Comparison of ENCODE assay signal across 20 cellular contexts in genomic region chr6:90397047-90397446, GRCh38.
DNase-seq lines count a peak whose midpoint lies in the region; ATAC-seq, FAIRE-seq and TF ChIP-seq lines count a peak whose summit lies in the region.
"Had no signal": no experiment of that assay in that cellular context is flagged by ENCODE, and none has a peak within 500 bp of the region (broad histone marks: within the 10 kb centered on the region; RNA-seq: fewer than 3 reads in every experiment).

No MANE protein-coding gene starts in this region.

- no peaks in the 10 kb centered on the region for H3K9me3 Mint-ChIP-seq in activated T-cell treated with anti-CD3 and anti-CD28 coated beads, Interleukin-2, amount 50 U/mL, for 4 hours
- no peaks in the 10 kb centered on the region for H3K9me3 Mint-ChIP-seq in stimulated activated memory B cell treated with anti-CD40 and anti-IgM and Interleukin-4, amounts not matched to agents 10 μg/mL and 1 μg/mL and 100 μg/mL, for 72 hours
- H3K9me3 Mint-ChIP-seq in glutamatergic neuron (ENCODE audit: unreplicated experiment), result peaks cover 2% of the 10 kb centered on the region
- H3K9me3 Mint-ChIP-seq: CD4-positive, alpha-beta T cell had no signal

- H3K4me3 ChIP-seq in OCI-LY1 (ENCODE audit: low read depth, low read length, poor library complexity, severe bottlenecking) (no peak overlapping the region), GM12878 (no peak overlapping the region)
- H3K4me3 ChIP-seq: left lung, SK-N-MC, testis had no signal

- H3K4me3 Mint-ChIP-seq in activated T-cell treated with anti-CD3 and anti-CD28 coated beads, Interleukin-2, amount 50 U/mL, for 4 hours, result peak overlapping the region; percentile 46
- H3K4me3 Mint-ChIP-seq in stimulated activated memory B cell treated with anti-CD40 and anti-IgM and Interleukin-4, amounts not matched to agents 10 μg/mL and 1 μg/mL and 100 μg/mL, for 72 hours, result no peak overlapping the region
- H3K4me3 Mint-ChIP-seq in glutamatergic neuron (ENCODE audit: unreplicated experiment), result no peak overlapping the region
- H3K4me3 Mint-ChIP-seq: CD4-positive, alpha-beta T cell had no signal

- H3K79me2 ChIP-seq in OCI-LY1 (ENCODE audit: insufficient read depth, low read length), result no peaks in the 10 kb centered on the region
- H3K79me2 ChIP-seq in GM12878 (ENCODE audit: control insufficient read depth, insufficient read depth, low read length), result no peaks in the 10 kb centered on the region

- no peak for TF ChIP-seq RAD21 in GM12878 (IDR thresholded peaks at IDR 0.05; ENCODE audit: insufficient read depth, low read depth, low read length)

- no TSS peak for BruUV-seq in GM12878 (replicated peaks; lab: Mats Ljungman, UMichigan)

- RAD21 ChIA-PET in GM12878 (lab: Charles Lee; ENCODE audit: unreplicated experiment), result interaction anchor here (1.9 to 2.0 kb wide), 2 partner anchors 82 to 457 kb away, joined by 4 to 5 read pairs; no protein-coding TSS in a partner anchor

- in situ Hi-C loops in GM12878 (cut with MboI), result loop anchor here (10.0 kb wide), 1 partner anchor 452 kb away; no protein-coding TSS in a partner anchor

- 0 out of 2 replicates have a peak, but pooled peaks cover 4% of the 10 kb centered on the region for H3F3A ChIP-seq in OCI-LY1 (ENCODE audit: insufficient read depth, low read length)

- no peak for ATAC-seq in activated T-cell treated with anti-CD3 and anti-CD28 coated beads, Interleukin-2, amount 50 U/mL, for 4 hours
- no peak for ATAC-seq in GM12878
- no peak for ATAC-seq in stimulated activated memory B cell treated with anti-CD40 and anti-IgM and Interleukin-4, amounts not matched to agents 10 μg/mL and 1 μg/mL and 100 μg/mL, for 72 hours

- H4K20me1 ChIP-seq in OCI-LY1 (ENCODE audit: insufficient read depth, low read length), result no peaks in the 10 kb centered on the region
- no peaks in the 10 kb centered on the region for H4K20me1 ChIP-seq in GM12878 (ENCODE audit: control insufficient read depth, insufficient read depth)

- TF ChIP-seq CTCF in OCI-LY1 (IDR thresholded peaks at IDR 0.05; ENCODE audit: low read length) (no peak), GM12878 (IDR thresholded peaks at IDR 0.05 in 2 of 3, conservative IDR thresholded peaks at IDR 0.05 in 1 of 3; ENCODE audit: control insufficient read depth in 2 of 3, extremely low read depth in 1 of 3, insufficient read depth in 1 of 3, low read depth in 3 of 3, low read length in 3 of 3) (no peak), glutamatergic neuron (IDR thresholded peaks at IDR 0.05; ENCODE audit: partially characterized antibody, unreplicated experiment) (no peak)

- CTCF ChIA-PET in GM12878 (lab: Yijun Ruan, JAX), result interaction anchor here (1.0 to 1.1 kb wide), 3 partner anchors 9 to 82 kb away, joined by 3 to 5 read pairs (median 4); no protein-coding TSS in a partner anchor

- H3K9ac ChIP-seq in OCI-LY1 (ENCODE audit: low read length), result peak overlapping the region; percentile 56
- H3K9ac ChIP-seq in GM12878 (ENCODE audit: control insufficient read depth, insufficient read depth, low read length), result no peak overlapping the region

- peak; percentile 7 for FAIRE-seq in GM12878 (lab: Jason Lieb, UNC)
- FAIRE-seq: astrocyte, TTC549 had no signal

- TF ChIP-seq POLR2A in GM12878 (IDR thresholded peaks at IDR 0.05; ENCODE audit: low read depth, low read length), result no peak

- SMC1A ChIA-PET in GM12878 (lab: Charles Lee; ENCODE audit: uncharacterized antibody, unreplicated experiment), result interaction anchor here (1.2 to 2.2 kb wide), 4 partner anchors 9 to 457 kb away, joined by 3 to 8 read pairs (median 4); no protein-coding TSS in a partner anchor

- no peaks in the 10 kb centered on the region for H3K36me3 ChIP-seq in OCI-LY1 (ENCODE audit: insufficient read depth, low read length)
- H3K36me3 ChIP-seq in GM12878 (ENCODE audit: control insufficient read depth in 2 of 2, insufficient read depth in 2 of 2, low read length in 1 of 2), result no peaks in the 10 kb centered on the region
- H3K36me3 ChIP-seq: left lung had no signal

- H3K9me3 ChIP-seq in OCI-LY1 (ENCODE audit: low read length), result no peaks in the 10 kb centered on the region
- H3K9me3 ChIP-seq in GM12878 (replicated peaks; ENCODE audit: control insufficient read depth, insufficient read depth, low read length), result no peaks in the 10 kb centered on the region
- H3K9me3 ChIP-seq: left lung, testis had no signal

- TF ChIP-seq EP300 in GM12878 (IDR thresholded peaks at IDR 0.05; ENCODE audit: borderline replicate concordance in 1 of 2, control insufficient read depth in 1 of 2, low read depth in 2 of 2, low read length in 2 of 2), result no peak

- intact Hi-C loops in GM12878 (cut with micrococcal nuclease; ENCODE audit: unreplicated experiment), result no loop called here

- POLR2A ChIA-PET in GM12878 (lab: Charles Lee), result no interaction called here

- WGBS in GM12878 (ENCODE audit: insufficient coverage, insufficient replicate concordance, low lambda C conversion rate, missing lambda C conversion rate), result 6% methylated on average over 4 of the region's 4 CpGs

- H3K27me3 ChIP-seq in OCI-LY1 (ENCODE audit: insufficient read depth, low read length) (no peaks in the 10 kb centered on the region), GM12878 (replicated peaks in 1 of 2; ENCODE audit: control insufficient read depth in 2 of 2, insufficient read depth in 2 of 2, low read length in 1 of 2) (peaks cover 0 to 7% of the 10 kb centered on the region in 2 experiments; a peak in 2 of 4 replicates)
- H3K27me3 ChIP-seq: left lung, testis had no signal

- H3K27ac ChIP-seq in OCI-LY1 (ENCODE audit: low read depth, low read length, poor library complexity, severe bottlenecking) (peak overlapping the region; percentile 73), GM12878 (ENCODE audit: control insufficient read depth, insufficient read depth) (no peak overlapping the region)
- H3K27ac ChIP-seq: left lung, SK-N-MC, testis had no signal

- H2AFZ ChIP-seq in OCI-LY1 (ENCODE audit: low read length), result no peak overlapping the region
- no peak overlapping the region for H2AFZ ChIP-seq in GM12878 (ENCODE audit: control insufficient read depth, low read depth, low read length)

- H3K4me2 ChIP-seq in OCI-LY1 (ENCODE audit: low read length) (peak overlapping the region; percentile 58; the same call in 1 of the 2 replicates), GM12878 (ENCODE audit: control insufficient read depth, insufficient read depth) (no peak overlapping the region)

- peak overlapping the region; percentile 72 for H3K27ac Mint-ChIP-seq in stimulated activated memory B cell treated with anti-CD40 and anti-IgM and Interleukin-4, amounts not matched to agents 10 μg/mL and 1 μg/mL and 100 μg/mL, for 72 hours
- no peak overlapping the region for H3K27ac Mint-ChIP-seq in glutamatergic neuron (ENCODE audit: unreplicated experiment)

- no peaks in the 10 kb centered on the region for H3K27me3 Mint-ChIP-seq in activated T-cell treated with anti-CD3 and anti-CD28 coated beads, Interleukin-2, amount 50 U/mL, for 4 hours (ENCODE audit: low read depth)
- no peaks in the 10 kb centered on the region for H3K27me3 Mint-ChIP-seq in stimulated activated memory B cell treated with anti-CD40 and anti-IgM and Interleukin-4, amounts not matched to agents 10 μg/mL and 1 μg/mL and 100 μg/mL, for 72 hours
- no peaks in the 10 kb centered on the region for H3K27me3 Mint-ChIP-seq in glutamatergic neuron (ENCODE audit: unreplicated experiment)
- H3K27me3 Mint-ChIP-seq: CD4-positive, alpha-beta T cell had no signal

- H3K4me1 Mint-ChIP-seq in activated T-cell treated with anti-CD3 and anti-CD28 coated beads, Interleukin-2, amount 50 U/mL, for 4 hours (ENCODE audit: low read depth), result peaks cover 79% of the 10 kb centered on the region
- peaks cover 31% of the 10 kb centered on the region for H3K4me1 Mint-ChIP-seq in stimulated activated memory B cell treated with anti-CD40 and anti-IgM and Interleukin-4, amounts not matched to agents 10 μg/mL and 1 μg/mL and 100 μg/mL, for 72 hours
- H3K4me1 Mint-ChIP-seq in glutamatergic neuron (ENCODE audit: low read depth, unreplicated experiment), result peaks cover 18% of the 10 kb centered on the region

- no peaks in the 10 kb centered on the region for H3K9me2 ChIP-seq in OCI-LY1 (ENCODE audit: low read depth, low read length)

- H3K36me3 Mint-ChIP-seq in activated T-cell treated with anti-CD3 and anti-CD28 coated beads, Interleukin-2, amount 50 U/mL, for 4 hours (ENCODE audit: insufficient read depth), result no peaks in the 10 kb centered on the region
- H3K36me3 Mint-ChIP-seq in stimulated activated memory B cell treated with anti-CD40 and anti-IgM and Interleukin-4, amounts not matched to agents 10 μg/mL and 1 μg/mL and 100 μg/mL, for 72 hours, result no peaks in the 10 kb centered on the region
- no peaks in the 10 kb centered on the region for H3K36me3 Mint-ChIP-seq in glutamatergic neuron (ENCODE audit: unreplicated experiment)

- H3K4me1 ChIP-seq in OCI-LY1 (ENCODE audit: insufficient read depth, low read length, severe bottlenecking) (peaks cover 80% of the 10 kb centered on the region), GM12878 (ENCODE audit: control insufficient read depth, insufficient read depth, low read length) (no peaks in the 10 kb centered on the region)
- H3K4me1 ChIP-seq: testis had no signal

- DNase-seq in activated T-cell treated with anti-CD3 and anti-CD28 coated beads, Interleukin-2, amount 50 U/mL, for 4 hours, result no peak
- DNase-seq in activated T-cell treated with anti-CD3 and anti-CD28 coated beads, Interleukin-2, amount 50 U/mL, for 48 hours, result no peak
- DNase-seq in GM12878 (ENCODE audit: low read depth, low spot score) (no peak), OCI-M1 (lab: John Stamatoyannopoulos, UW) (no peak), glutamatergic neuron (no peak)
- DNase-seq: activated CD4-positive, alpha-beta T cell treated with anti-CD3 and anti-CD28 coated beads, Interleukin-2, amount 50 U/mL, for 48 hours; activated effector memory CD4-positive, alpha-beta T cell treated with anti-CD3 and anti-CD28 coated beads, Interleukin-2, amount 50 U/mL, for 16 hours; CD4-positive, alpha-beta T cell; DMS79 treated with DMSO at 0.1 percent for 48 hours; effector CD8-positive, alpha-beta T cell; left lung; midbrain; NCI-H1694; NCI-H345; testis had no signal

TF ChIP-seq in GM12878, 131 proteins besides CTCF, POLR2A, EP300 and RAD21:
- no peak for TF ChIP-seq YY1 (IDR thresholded peaks at IDR 0.05; ENCODE audit: low read depth, low read length)
- no peak for TF ChIP-seq TCF12 (IDR thresholded peaks at IDR 0.05; ENCODE audit: low read depth, low read length)
- TF ChIP-seq NBN (IDR thresholded peaks at IDR 0.05), result no peak
- no peak for TF ChIP-seq NFYA (IDR thresholded peaks at IDR 0.05; ENCODE audit: borderline replicate concordance, low read depth, low read length)
